Comparison of ENCODE assay signal across 28 cellular contexts in the genomic region with DNA sequence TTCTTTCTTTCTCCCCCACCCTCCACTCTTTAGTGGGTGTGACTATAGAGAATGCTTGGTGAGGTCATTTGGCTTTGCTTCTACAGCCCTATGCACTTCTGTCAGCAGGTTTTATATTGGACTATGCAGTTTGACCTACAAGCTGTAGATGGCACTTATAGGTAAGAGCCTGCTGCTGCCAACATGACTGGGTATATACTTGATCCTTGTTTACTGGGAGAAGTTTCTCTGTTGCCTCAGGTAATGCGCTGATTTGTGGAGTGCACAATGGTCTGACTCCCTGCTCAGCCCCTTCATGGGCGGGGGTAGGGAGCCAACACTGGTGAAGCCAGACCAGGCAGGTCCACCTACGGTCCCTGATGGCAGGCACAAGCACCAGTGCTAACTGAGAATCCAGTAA. TPM values are rescaled to one million over a fixed set of nuclear protein-coding genes. Genes with fewer than 3 reads are reported as not detected.
DNase-seq lines count a peak whose midpoint lies in the region; ATAC-seq and TF ChIP-seq lines count a peak whose summit lies in the region.
"Had no signal": no experiment of that assay in that cellular context is flagged by ENCODE, and none has a peak within 500 bp of the region (broad histone marks: within the 10 kb centered on the region; RNA-seq: fewer than 3 reads in every experiment).

No MANE protein-coding gene starts in this region.

- in situ Hi-C loops in ACHN (cut with HindIII; ENCODE audit: low pct_ligation_motif_present, low pct_unique_long_range_greater_than_20kb, low sequenced_read_pairs), result no loop called here

- ATAC-seq in right cardiac atrium (no peak), mucosa of descending colon (no peak)
- ATAC-seq: activated T-cell treated with anti-CD3 and anti-CD28 coated beads, Interleukin-2, amount 50 U/mL, for 4 hours; naive thymus-derived CD4-positive, alpha-beta T cell; Right ventricle myocardium inferior; stimulated activated naive B cell treated with anti-CD40 and anti-IgM and Interleukin-4, amounts not matched to agents 10 μg/mL and 1 μg/mL and 100 μg/mL, for 72 hours had no signal

- H3K9me3 ChIP-seq in right cardiac atrium (ENCODE audit: control insufficient read depth, low read length) (no peaks in the 10 kb centered on the region), mucosa of descending colon (no peaks in the 10 kb centered on the region)
- H3K9me3 ChIP-seq: BE2C, Caco-2 had no signal

- H3K27me3 ChIP-seq in right cardiac atrium (ENCODE audit: control insufficient read depth, insufficient read depth), result no peaks in the 10 kb centered on the region
- H3K27me3 ChIP-seq: BE2C had no signal

- H3K27ac ChIP-seq in right cardiac atrium (ENCODE audit: low read length), result no peak overlapping the region

- H3K4me3 ChIP-seq in epithelial cell of esophagus (ENCODE audit: low read length) (no peak overlapping the region), right cardiac atrium (ENCODE audit: low read length) (no peak overlapping the region), mucosa of descending colon (no peak overlapping the region)

- intact Hi-C loops in right cardiac atrium (cut with DNase I) (no loop called here), mucosa of descending colon (cut with DNase I, micrococcal nuclease) (no loop called here)

- 93% methylated on average over 3 of the region's 3 CpGs for WGBS in right cardiac atrium

- DNase-seq in DMS79 (lab: John Stamatoyannopoulos, UW) (peak; percentile 0), DMS79 treated with DMSO at 0.1 percent for 48 hours (lab: John Stamatoyannopoulos, UW) (no peak), ACHN (peak; percentile 16), MV-4-11 (lab: John Stamatoyannopoulos, UW) (peak; percentile 23), epithelial cell of esophagus (ENCODE audit: low read depth) (peak; percentile 27), right cardiac atrium (no peak), mucosa of descending colon (no peak), C1 segment of cervical spinal cord (lab: John Stamatoyannopoulos, UW) (no peak)
- DNase-seq: activated CD4-positive, alpha-beta T cell treated with anti-CD3 and anti-CD28 coated beads for 1 hour; activated CD8-positive, alpha-beta memory T cell treated with anti-CD3 and anti-CD28 coated beads for 24 hours; activated naive CD4-positive, alpha-beta T cell treated with anti-CD3 and anti-CD28 coated beads for 36 hours; activated T-cell treated with anti-CD3 and anti-CD28 coated beads, Interleukin-2, amount 50 U/mL, for 4 hours; amniotic stem cell; BE2C; Caco-2; H9; IMR-90; naive thymus-derived CD4-positive, alpha-beta T cell; NCI-H1930; stimulated activated CD4-positive, alpha-beta T cell treated with anti-CD3 and anti-CD28 coated beads, Interleukin-2, amount 100 ng/mL, for 48 hours; stimulated activated naive B cell treated with anti-CD40 and anti-IgM and Interleukin-4, amounts not matched to agents 10 μg/mL and 1 μg/mL and 100 μg/mL, for 72 hours; T-helper 1 cell had no signal

- no peaks in the 10 kb centered on the region for H3K4me1 ChIP-seq in right cardiac atrium (ENCODE audit: control insufficient read depth, insufficient read depth, low read length)
- H3K4me1 ChIP-seq in mucosa of descending colon (ENCODE audit: low read depth), result no peaks in the 10 kb centered on the region
- H3K4me1 ChIP-seq: BE2C had no signal

- no peaks in the 10 kb centered on the region for H3K36me3 ChIP-seq in mucosa of descending colon (ENCODE audit: low read depth)
- H3K36me3 ChIP-seq: BE2C had no signal

- TF ChIP-seq CTCF in epithelial cell of esophagus (IDR thresholded peaks at IDR 0.05; ENCODE audit: insufficient read depth, low read depth, low read length, missing control alignments), result peak; percentile 4
- no peak for TF ChIP-seq CTCF in mucosa of descending colon (IDR thresholded peaks at IDR 0.05)

RNA-seq across cellular contexts. Expression of a gene that starts 33.7 kb away (rescaled TPM):
- total RNA-seq in right cardiac atrium (not detected), mucosa of descending colon (not detected)
- not detected for polyA plus RNA-seq in right cardiac atrium
- total RNA-seq: activated naive CD4-positive, alpha-beta T cell treated with anti-CD3 and anti-CD28 coated beads for 36 hours; activated T-cell treated with anti-CD3 and anti-CD28 coated beads, Interleukin-2, amount 50 U/mL, for 4 hours; H9; IMR-90; mesenteric fat pad; naive thymus-derived CD4-positive, alpha-beta T cell; NCI-H460; osteoblast; renal cortical epithelial cell; Right ventricle myocardium inferior had no signal
- polyA plus RNA-seq: IMR-90; naive thymus-derived CD4-positive, alpha-beta T cell; thymus had no signal

Comparison
In these comparisons a context has a peak if more than half of its experiments do, and no peak if none do; other contexts are left out.
1. DNase-seq: peak in DMS79 (single experiment), ACHN (single experiment), MV-4-11 (single experiment) and epithelial cell of esophagus (single experiment); none in DMS79 treated with DMSO at 0.1 percent for 48 hours (single experiment), right cardiac atrium (0 of 3), mucosa of descending colon (0 of 3) and C1 segment of cervical spinal cord (0 of 14).